ENCODE assay signal across 1 cellular context in genomic region chr15:60442031-60442665, GRCh38.
TF ChIP-seq lines count a peak whose summit lies in the region.

No MANE protein-coding gene starts in this region.

TF ChIP-seq in SK-N-SH treated with all-trans-retinoic acid at 6 μM for 48 hours, 23 proteins besides CTCF, POLR2A, EP300 and RAD21 (continued from another document):
- no peak for TF ChIP-seq POU6F1 (CRISPR knock-in tag; IDR thresholded peaks at IDR 0.05; ENCODE audit: borderline replicate concordance, low read depth)
TF ChIP-seq in SK-N-SH treated with all-trans-retinoic acid at 6 μM for 48 hours: peak in this region for 0.
